9 cellular contexts compared by ENCODE assay signal in the genomic region with DNA sequence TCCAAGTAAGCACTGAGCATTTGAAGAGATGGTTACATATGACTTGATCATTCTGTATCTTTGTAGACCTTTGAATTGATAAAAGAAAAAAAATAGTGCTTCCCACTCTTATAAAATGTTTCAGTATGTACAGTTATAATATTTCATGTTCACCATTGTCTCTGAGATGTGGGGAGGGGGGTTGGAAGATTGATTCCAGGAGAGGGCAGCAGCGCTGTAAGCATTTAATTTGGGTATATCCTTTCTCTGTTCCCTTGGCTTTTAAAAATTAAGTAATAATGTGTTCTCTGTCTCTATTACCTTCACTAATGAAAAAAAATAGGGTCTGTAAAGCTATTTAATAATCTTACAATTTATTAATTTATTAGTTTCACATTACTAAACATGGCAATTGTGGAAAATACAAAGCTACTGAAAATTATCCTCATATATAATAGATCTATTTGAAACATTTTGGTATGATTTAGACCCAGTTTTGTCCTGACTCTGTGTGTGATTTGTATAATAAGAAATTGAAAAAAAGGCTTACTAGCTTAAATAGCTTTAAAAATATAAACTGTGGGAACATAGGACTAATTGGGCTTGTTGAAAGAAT.
DNase-seq lines count a peak whose midpoint lies in the region; ATAC-seq, FAIRE-seq and TF ChIP-seq lines count a peak whose summit lies in the region.
"Had no signal": no experiment of that assay in that cellular context is flagged by ENCODE, and none has a peak within 500 bp of the region (broad histone marks: within the 10 kb centered on the region; RNA-seq: fewer than 3 reads in every experiment).

No MANE protein-coding gene starts in this region.

- intact Hi-C loops in aorta (cut with DNase I): loop anchor here in 1 of 2 donors (10.0 kb wide), 1 partner anchor 719 kb away; the partner anchor contains the start of gene SOX4

- CTCF ChIA-PET in A549 (lab: Yijun Ruan, JAX): interaction anchor here (0.6 to 2.3 kb wide), 6 partner anchors 132 to 1956 kb away, joined by 3 to 27 read pairs (median 3); partner anchors contain the start of gene SOX4

- TF ChIP-seq CTCF in A549 (IDR thresholded peaks at IDR 0.05) (peak; percentile 64), GM13977 (IDR thresholded peaks at IDR 0.05; ENCODE audit: extremely low read depth, insufficient read depth, missing control alignments) (peak; percentile 56), fibroblast of mammary gland (conservative IDR thresholded peaks at IDR 0.05; ENCODE audit: control insufficient read depth, insufficient read depth, low read depth, low read length) (peak; percentile 56)

- no peaks in the 10 kb centered on the region for H3K27me3 ChIP-seq in aorta (ENCODE audit: control insufficient read depth in 1 of 2, insufficient read depth in 2 of 2, low read length in 1 of 2)

- H3K4me3 ChIP-seq in A549: no peak overlapping the region
- no peak overlapping the region for H3K4me3 ChIP-seq in fibroblast of mammary gland (ENCODE audit: control insufficient read depth, low read depth, low read length)
- no peak overlapping the region for H3K4me3 ChIP-seq in aorta (ENCODE audit: low read length in 2 of 2)

- H3K9me3 ChIP-seq in A549 (no peaks in the 10 kb centered on the region), aorta (ENCODE audit: control insufficient read depth, low read length) (no peaks in the 10 kb centered on the region)

- FAIRE-seq in A549 (lab: Jason Lieb, UNC): no peak

- POLR2A ChIA-PET in A549 (lab: Yijun Ruan, JAX): no interaction called here

- in situ Hi-C loops in GM13977 (cut with MboI; ENCODE audit: low pct_unique_long_range_greater_than_20kb, low sequenced_read_pairs, unreplicated experiment): no loop called here

- H3K4me1 ChIP-seq in A549 (peaks cover 36% of the 10 kb centered on the region), aorta (ENCODE audit: control insufficient read depth in 1 of 2, insufficient read depth in 2 of 2, low read length in 2 of 2) (no peaks in the 10 kb centered on the region)

- WGBS in A549 (ENCODE audit: missing lambda C conversion rate): 33% methylated on average over 1 of the region's 1 CpG
- 95 to 100% methylated on average over 1 of the region's 1 CpG for WGBS in aorta, 2 donors

- DNase-seq in A549 (ENCODE audit: low read depth in 1 of 2, low spot score in 1 of 2) (peak in 1 of 2 experiments; percentile 40), GM13977 (ENCODE audit: low spot score) (no peak), NCI-H774 (lab: John Stamatoyannopoulos, UW) (peak; percentile 14), fibroblast of mammary gland (ENCODE audit: low read depth) (peak; percentile 58), GF-D8 (lab: John Stamatoyannopoulos, UW) (no peak), aorta (no peak), inferior parietal cortex (ENCODE audit: extremely low spot score) (no peak)
- DNase-seq: NCI-H187 treated with DMSO at 0.1 percent for 48 hours had no signal

- ATAC-seq in A549 (peak in 1 of 2 experiments; percentile 46; a peak in 2 of 6 replicates), HG03432 (IDR thresholded peaks at IDR 0.05; ENCODE audit: unreplicated experiment) (no peak), aorta (ENCODE audit: low FRiP score) (no peak)

- no peak for TF ChIP-seq POLR2A in A549 (IDR thresholded peaks at IDR 0.05; ENCODE audit: low read length)

- TF ChIP-seq EP300 in A549 (IDR thresholded peaks at IDR 0.05): no peak

- TF ChIP-seq RAD21 in A549 (conservative IDR thresholded peaks at IDR 0.05 in 1 of 2, IDR thresholded peaks at IDR 0.05 in 1 of 2): peak; percentile 76 to 79

- H3K36me3 ChIP-seq in aorta (ENCODE audit: control insufficient read depth in 1 of 2, insufficient read depth in 2 of 2, low read length in 1 of 2): no peaks in the 10 kb centered on the region

- peak overlapping the region; percentile 88; the same call in 2 of the 3 replicates for H3K4me2 ChIP-seq in A549

- H3K27ac ChIP-seq in A549 (peak overlapping the region; percentile 37 to 89; a peak in 2 of 6 replicates), aorta (ENCODE audit: low read depth in 1 of 2, low read length in 2 of 2) (no peak overlapping the region)

TF ChIP-seq in A549, 52 proteins besides CTCF, POLR2A, EP300 and RAD21:
- TF ChIP-seq SMC3 (IDR thresholded peaks at IDR 0.05) (peak; percentile 79), HMGXB4 (CRISPR knock-in tag; IDR thresholded peaks at IDR 0.05; ENCODE audit: borderline replicate concordance) (no peak)

Comparison
In these comparisons a context has a peak if more than half of its experiments do, and no peak if none do; other contexts are left out.
1. DNase-seq: peak in NCI-H774 (single experiment) and fibroblast of mammary gland (single experiment); none in GM13977 (single experiment), GF-D8 (single experiment), aorta (0 of 2) and inferior parietal cortex (single experiment).
2. H3K27ac ChIP-seq: peak in A549 (2 of 2); none in aorta (0 of 2).
3. Peak in every context shown above with its lines, with median percentiles within 50 percentile points of each other: CTCF ChIP-seq.